ENCODE assay signal across 1 cellular context in the genomic region with DNA sequence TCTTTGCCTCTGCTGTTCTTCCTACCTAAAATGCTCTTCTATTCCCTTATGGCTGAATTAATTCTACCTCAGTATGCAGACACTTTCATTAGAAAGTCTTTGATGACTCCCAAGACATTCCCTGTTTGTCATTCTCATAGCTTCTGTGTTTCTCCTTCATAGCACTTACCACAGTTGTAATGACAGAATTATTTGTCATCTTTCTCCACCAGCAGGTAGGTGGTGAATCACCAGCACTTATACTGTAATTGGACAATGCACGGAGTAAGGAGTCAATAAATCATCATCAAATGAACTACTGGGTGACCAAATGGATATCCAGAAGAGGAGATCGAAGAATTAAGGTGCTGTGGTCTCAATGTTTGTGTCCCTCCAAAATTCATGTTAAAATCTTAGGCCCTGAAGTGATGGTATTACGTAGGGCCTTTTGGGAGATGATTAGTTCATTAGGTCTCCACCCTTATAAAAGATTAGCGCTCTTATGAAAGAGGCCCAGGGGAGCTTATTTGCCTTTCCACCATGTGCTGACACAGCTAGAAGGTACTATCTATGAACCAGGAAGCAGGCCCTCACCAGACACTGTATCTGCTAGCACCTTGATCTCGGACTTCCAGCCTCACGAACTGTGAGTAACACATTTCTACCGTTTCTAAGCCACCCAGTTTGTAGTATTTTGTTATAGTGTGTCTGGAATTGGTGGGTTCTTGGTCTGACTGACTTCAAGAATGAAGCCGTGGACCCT.
TF ChIP-seq lines count a peak whose summit lies in the region.

No MANE protein-coding gene starts in this region.

TF ChIP-seq in HepG2, 621 proteins besides CTCF, POLR2A, EP300 and RAD21:
- TF ChIP-seq ZNF549 (CRISPR knock-in tag; IDR thresholded peaks at IDR 0.05), result no peak
- 0 out of 2 replicates have a peak, but pooled peaks have one; percentile 16 for TF ChIP-seq CREB1 (IDR thresholded peaks at IDR 0.05)
- TF ChIP-seq CREB1 (CRISPR knock-in tag; IDR thresholded peaks at IDR 0.05), result no peak
